In the genomic region with DNA sequence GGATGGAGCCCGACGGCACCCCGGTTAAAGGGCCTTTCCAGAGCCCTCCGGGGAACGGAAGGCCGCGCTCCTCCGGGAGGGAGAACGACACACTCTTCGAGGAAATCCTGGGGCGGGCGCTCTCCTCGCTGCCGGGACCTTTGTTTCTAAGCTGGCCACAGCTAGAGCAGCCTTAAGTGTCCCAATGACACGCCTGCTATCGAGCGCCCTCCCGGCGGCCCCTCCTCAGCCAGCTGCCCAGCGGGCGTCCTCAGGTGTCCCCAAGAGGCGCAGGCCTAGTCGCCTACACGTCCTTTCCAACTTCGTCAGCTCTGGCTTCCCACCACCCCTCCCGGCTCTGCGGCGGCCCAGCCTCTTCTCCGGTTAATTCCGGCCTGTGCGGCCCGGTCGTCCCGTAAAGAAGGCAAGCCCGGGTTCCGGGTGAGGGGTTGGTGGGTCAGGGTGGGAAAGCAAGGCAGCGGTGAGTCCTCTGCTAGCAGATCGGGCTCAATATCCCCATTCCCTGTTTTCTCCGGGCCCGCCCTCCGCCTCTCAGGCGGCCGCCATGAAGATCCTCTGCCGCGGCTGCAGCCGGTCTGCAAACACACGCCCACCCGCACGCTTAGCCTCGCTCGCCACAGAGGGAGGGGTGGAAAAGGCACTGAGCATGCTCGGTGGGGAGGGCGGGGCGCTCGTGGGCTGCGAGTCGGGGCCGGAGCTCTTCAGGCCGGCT, we compare ENCODE assay signal across 8 cellular contexts. TPM values are rescaled to one million over a fixed set of nuclear protein-coding genes. Genes with fewer than 3 reads are reported as not detected.
A peak's percentile ranks its signal among the peaks of the same experiment; 100 is the strongest.
DNase-seq lines count a peak whose midpoint lies in the region; ATAC-seq lines count a peak whose summit lies in the region.

No MANE protein-coding gene starts in this region.

- ATAC-seq in GM19452 (IDR thresholded peaks at IDR 0.05; ENCODE audit: unreplicated experiment): peak; percentile 87
- peak; percentile 88 for ATAC-seq in HG03571 (IDR thresholded peaks at IDR 0.05; ENCODE audit: unreplicated experiment)
- ATAC-seq in activated CD8-positive, alpha-beta T cell treated with anti-CD3 and anti-CD28 coated beads, Interleukin-2, amount 10 ng/mL, durations not matched to agents 7 days and 5 days: peak; percentile 89
- peak; percentile 88 for ATAC-seq in memory B cell (ENCODE audit: low read depth)

- H3K4me3 Mint-ChIP-seq in activated CD8-positive, alpha-beta T cell treated with anti-CD3 and anti-CD28 coated beads, Interleukin-2, amount 10 ng/mL, durations not matched to agents 7 days and 5 days: peak overlapping the region; percentile 93
- peak overlapping the region; percentile 95 for H3K4me3 Mint-ChIP-seq in memory B cell

- CTCF ChIA-PET in activated CD8-positive, alpha-beta T cell treated with anti-CD3 and anti-CD28 coated beads, Interleukin-2, amount 10 ng/mL, durations not matched to agents 7 days and 5 days (lab: Charles Lee): interaction anchor here (0.8 to 2.9 kb wide), 5 partner anchors 14 to 194 kb away, joined by 3 to 8 read pairs (median 4); no protein-coding TSS in a partner anchor

- peak overlapping the region; percentile 97 for H3K27ac Mint-ChIP-seq in activated CD8-positive, alpha-beta T cell treated with anti-CD3 and anti-CD28 coated beads, Interleukin-2, amount 10 ng/mL, durations not matched to agents 7 days and 5 days
- H3K27ac Mint-ChIP-seq in memory B cell: peak overlapping the region; percentile 88

- DNase-seq in CMK (ENCODE audit: low read depth) (peak; percentile 77), NCI-H82 (lab: John Stamatoyannopoulos, UW) (peak; percentile 96), memory B cell (ENCODE audit: low spot score in 2 of 2) (peak; percentile 80 to 88)
- peak; percentile 93 for DNase-seq in activated CD8-positive, alpha-beta T cell treated with anti-CD3 and anti-CD28 coated beads, Interleukin-2, amount 10 ng/mL, durations not matched to agents 7 days and 5 days
- DNase-seq in effector CD4-positive, alpha-beta T cell: peak; percentile 82
- peak; percentile 88 to 96 (median 91) for DNase-seq in stimulated activated CD4-positive, alpha-beta T cell treated with anti-CD3 and anti-CD28 coated beads, TNF-alpha, amount 100 ng/mL, for 48 hours (ENCODE audit: low read depth in 3 of 3)

- peaks cover 15% of the 10 kb centered on the region for H3K36me3 Mint-ChIP-seq in activated CD8-positive, alpha-beta T cell treated with anti-CD3 and anti-CD28 coated beads, Interleukin-2, amount 10 ng/mL, durations not matched to agents 7 days and 5 days (ENCODE audit: low read depth)
- H3K36me3 Mint-ChIP-seq in memory B cell: peaks cover 1% of the 10 kb centered on the region

- H3K27me3 Mint-ChIP-seq in activated CD8-positive, alpha-beta T cell treated with anti-CD3 and anti-CD28 coated beads, Interleukin-2, amount 10 ng/mL, durations not matched to agents 7 days and 5 days (ENCODE audit: low read depth): no peaks in the 10 kb centered on the region
- H3K27me3 Mint-ChIP-seq in memory B cell: no peaks in the 10 kb centered on the region

- H3K4me1 Mint-ChIP-seq in activated CD8-positive, alpha-beta T cell treated with anti-CD3 and anti-CD28 coated beads, Interleukin-2, amount 10 ng/mL, durations not matched to agents 7 days and 5 days (ENCODE audit: low read depth): peaks cover 42% of the 10 kb centered on the region
- peaks cover 39% of the 10 kb centered on the region for H3K4me1 Mint-ChIP-seq in memory B cell

- no peaks in the 10 kb centered on the region for H3K9me3 Mint-ChIP-seq in activated CD8-positive, alpha-beta T cell treated with anti-CD3 and anti-CD28 coated beads, Interleukin-2, amount 10 ng/mL, durations not matched to agents 7 days and 5 days (ENCODE audit: insufficient read depth)
- no peaks in the 10 kb centered on the region for H3K9me3 Mint-ChIP-seq in memory B cell

- POLR2A ChIA-PET in activated CD8-positive, alpha-beta T cell treated with anti-CD3 and anti-CD28 coated beads, Interleukin-2, amount 10 ng/mL, durations not matched to agents 7 days and 5 days (lab: Charles Lee): interaction anchor here (1.1 to 3.6 kb wide), 7 partner anchors 32 to 734 kb away, joined by 3 to 23 read pairs (median 5); partner anchors contain the start of genes EIF4E and STPG2

RNA-seq across cellular contexts. Expression of gene RAP1GDS1, which starts 0.4 kb away (rescaled TPM):
- 10 to 100 TPM; 64.4 to 65.5 TPM for total RNA-seq in activated CD8-positive, alpha-beta T cell treated with anti-CD3 and anti-CD28 coated beads, Interleukin-2, amount 10 ng/mL, durations not matched to agents 7 days and 5 days

Comparison
In these comparisons a context has a peak if more than half of its experiments do, and no peak if none do; other contexts are left out.
1. Peak in every context shown above with its lines: DNase-seq and ATAC-seq.